In genomic region chr6:107594736-107595135, GRCh38 we compare ENCODE assay signal across 19 cellular contexts.
A peak's percentile ranks its signal among the peaks of the same experiment; 100 is the strongest.
DNase-seq lines count a peak whose midpoint lies in the region; ATAC-seq and TF ChIP-seq lines count a peak whose summit lies in the region.
"Had no signal": no experiment of that assay in that cellular context is flagged by ENCODE, and none has a peak within 500 bp of the region (broad histone marks: within the 10 kb centered on the region; RNA-seq: fewer than 3 reads in every experiment).

No MANE protein-coding gene starts in this region.

- no peak overlapping the region for H3K14ac ChIP-seq in neuronal stem cell (ENCODE audit: low read length)

- POLR2A ChIA-PET in A673 (lab: Charles Lee; ENCODE audit: low non-redundant PET) = no interaction called here

- CTCF ChIA-PET in A673 (lab: Charles Lee) = no interaction called here

- no peak overlapping the region for H2AK5ac ChIP-seq in neuronal stem cell (ENCODE audit: low read depth, low read length)

- no peak overlapping the region for H2BK12ac ChIP-seq in neuronal stem cell (ENCODE audit: low read length)

- peak overlapping the region; percentile 20 for H3K4me2 ChIP-seq in Karpas-422 (ENCODE audit: low read depth, low read length, poor library complexity, severe bottlenecking)
- H3K4me2 ChIP-seq in neuronal stem cell (ENCODE audit: insufficient read depth, low read length, poor library complexity, severe bottlenecking) = no peak overlapping the region
- H3K4me2 ChIP-seq: A549, KMS-11 had no signal

- DNase-seq in AG10803 (ENCODE audit: low read depth) (peak; percentile 40), Karpas-422 (no peak), fibroblast of peridontal ligament (ENCODE audit: extremely low read depth) (peak; percentile 27), neuronal stem cell (ENCODE audit: low spot score) (no peak), foreskin fibroblast (no peak), A673 (ENCODE audit: low spot score) (no peak)
- DNase-seq: CD4-positive, alpha-beta memory T cell; NCI-H1048; NCI-H146; NCI-H2081; NCI-H82; PC-3 had no signal

- intact Hi-C loops in A673 (cut with micrococcal nuclease; ENCODE audit: unreplicated experiment) = no loop called here

- no peak overlapping the region for H2BK5ac ChIP-seq in neuronal stem cell (ENCODE audit: low read length)

- WGBS in neuronal stem cell (ENCODE audit: extremely low coverage in 2 of 2, insufficient read length in 2 of 2, insufficient replicate concordance in 1 of 2), 2 donors = no CpG with 5 or more reads among the region's 2 CpGs

- H3K9me2 ChIP-seq in Karpas-422 (replicated peaks; ENCODE audit: insufficient read depth, low read length) = no peaks in the 10 kb centered on the region

- no peak overlapping the region for H2BK15ac ChIP-seq in neuronal stem cell (ENCODE audit: low read length)

- H4K20me1 ChIP-seq in Karpas-422 (ENCODE audit: insufficient read depth, low read depth, low read length) = no peaks in the 10 kb centered on the region

- no peak overlapping the region for H3K23ac ChIP-seq in neuronal stem cell (ENCODE audit: low read depth, low read length, poor library complexity)

- H3K9me3 ChIP-seq in Karpas-422 (ENCODE audit: low read length) (no peaks in the 10 kb centered on the region), neuronal stem cell (replicated peaks in 1 of 2; ENCODE audit: control insufficient read depth in 2 of 2, insufficient read depth in 1 of 2, low read depth in 1 of 2, low read length in 2 of 2) (no peaks in the 10 kb centered on the region), A673 (ENCODE audit: low read depth, low read length, poor library complexity, severe bottlenecking) (no peaks in the 10 kb centered on the region)
- H3K9me3 ChIP-seq: A549 had no signal

- BruUV-seq in A673 (replicated peaks; lab: Mats Ljungman, UMichigan) = no TSS peak

- no peak for ATAC-seq in GM21526 (IDR thresholded peaks at IDR 0.05; ENCODE audit: low FRiP score, unreplicated experiment)
- ATAC-seq in HG02884 (IDR thresholded peaks at IDR 0.05; ENCODE audit: unreplicated experiment) = no peak
- ATAC-seq: A549, HCT116, HepG2, PC-3 had no signal

- no peak overlapping the region for H3K27ac ChIP-seq in Karpas-422 (ENCODE audit: low read length)
- H3K27ac ChIP-seq in neuronal stem cell (replicated peaks; ENCODE audit: low read length) = no peak overlapping the region
- H3K27ac ChIP-seq in A673 (ENCODE audit: low read depth, low read length, poor library complexity, severe bottlenecking) = no peak overlapping the region
- H3K27ac ChIP-seq: A549, KMS-11, RWPE1 had no signal

- H2AFZ ChIP-seq in Karpas-422 (ENCODE audit: low read length) (no peak overlapping the region), neuronal stem cell (ENCODE audit: low read length) (no peak overlapping the region)

- no peak overlapping the region for H3K4me3 ChIP-seq in AG10803 (ENCODE audit: low read length)
- H3K4me3 ChIP-seq in Karpas-422 (ENCODE audit: low read length) = no peak overlapping the region
- H3K4me3 ChIP-seq in neuronal stem cell (ENCODE audit: low read length in 2 of 2) = no peak overlapping the region
- no peak overlapping the region for H3K4me3 ChIP-seq in foreskin fibroblast (ENCODE audit: low read depth in 1 of 2, low read length in 2 of 2)
- H3K4me3 ChIP-seq in A673 (ENCODE audit: low read depth, low read length, poor library complexity, severe bottlenecking) = no peak overlapping the region
- H3K4me3 ChIP-seq: A549 had no signal

- H3K4me1 ChIP-seq in Karpas-422 (ENCODE audit: low read length) (peaks cover 65% of the 10 kb centered on the region), neuronal stem cell (ENCODE audit: control insufficient read depth in 2 of 2, insufficient read depth in 1 of 2, low read depth in 1 of 2, low read length in 2 of 2) (peaks cover 7 to 21% of the 10 kb centered on the region in 2 donors), A673 (ENCODE audit: insufficient read depth, low read length, poor library complexity, severe bottlenecking) (no peaks in the 10 kb centered on the region)

- H3K18ac ChIP-seq in neuronal stem cell (ENCODE audit: low read length) = peak overlapping the region; percentile 20

- H3K36me3 ChIP-seq in Karpas-422 (ENCODE audit: insufficient read depth, low read length) (no peaks in the 10 kb centered on the region), neuronal stem cell (replicated peaks in 1 of 2; ENCODE audit: control insufficient read depth in 2 of 2, insufficient read depth in 2 of 2, low read length in 2 of 2) (peaks cover 0 to 62% of the 10 kb centered on the region in 2 donors), A673 (ENCODE audit: insufficient read depth, low read length, poor library complexity, severe bottlenecking) (no peaks in the 10 kb centered on the region)

- H3K79me2 ChIP-seq in Karpas-422 (ENCODE audit: low read length) = peaks cover 93% of the 10 kb centered on the region

- H3K27me3 ChIP-seq in Karpas-422 (ENCODE audit: low read length) (no peaks in the 10 kb centered on the region), neuronal stem cell (ENCODE audit: control insufficient read depth in 3 of 3, insufficient read depth in 3 of 3, low read depth in 1 of 3, low read length in 3 of 3) (no peaks in the 10 kb centered on the region), A673 (replicated peaks; ENCODE audit: insufficient read depth, low read depth, low read length, poor library complexity) (no peaks in the 10 kb centered on the region)

- H3K79me1 ChIP-seq in neuronal stem cell (ENCODE audit: low read depth, low read length) = no peaks in the 10 kb centered on the region

- no peak overlapping the region for H2BK120ac ChIP-seq in neuronal stem cell (ENCODE audit: low read depth, low read length)

- TF ChIP-seq CTCF in AG10803 (conservative IDR thresholded peaks at IDR 0.05; ENCODE audit: low read length) (no peak), foreskin fibroblast (IDR thresholded peaks at IDR 0.05; ENCODE audit: low read depth, low read length) (no peak), A673 (conservative IDR thresholded peaks at IDR 0.05; ENCODE audit: low read depth, low read length) (no peak)

- H4K8ac ChIP-seq in neuronal stem cell (ENCODE audit: low read depth, low read length) = no peak overlapping the region

- no peak overlapping the region for H3K4ac ChIP-seq in neuronal stem cell (ENCODE audit: low read length)

- no peak overlapping the region for H4K91ac ChIP-seq in neuronal stem cell (ENCODE audit: low read depth, low read length, poor library complexity)

- H3K9ac ChIP-seq in Karpas-422 (ENCODE audit: low read length) = no peak overlapping the region
- no peak overlapping the region for H3K9ac ChIP-seq in neuronal stem cell (ENCODE audit: low read depth, low read length, poor library complexity)
- H3K9ac ChIP-seq: KMS-11 had no signal

Comparison
In these comparisons a context has a peak if more than half of its experiments do, and no peak if none do; other contexts are left out.
1. DNase-seq: peak in AG10803 (single experiment) and fibroblast of peridontal ligament (single experiment); none in Karpas-422 (single experiment), neuronal stem cell (single experiment), foreskin fibroblast (0 of 2) and A673 (single experiment).